In genomic region chr2:39094717-39095363, GRCh38 we compare ENCODE assay signal across 8 cellular contexts. TPM values are rescaled to one million over a fixed set of nuclear protein-coding genes. Genes with fewer than 3 reads are reported as not detected.
A peak's percentile ranks its signal among the peaks of the same experiment; 100 is the strongest.
DNase-seq lines count a peak whose midpoint lies in the region; ATAC-seq and TF ChIP-seq lines count a peak whose summit lies in the region.

No MANE protein-coding gene starts in this region.

- H3K4me3 ChIP-seq in HEK293 (ENCODE audit: low read depth, low read length), result no peak overlapping the region
- peak overlapping the region; percentile 12; the same call in 1 of the 2 replicates for H3K4me3 ChIP-seq in MM.1S (ENCODE audit: low read length)
- no peak overlapping the region for H3K4me3 ChIP-seq in mesenchymal stem cell (ENCODE audit: insufficient read depth in 1 of 2, low read depth in 1 of 2, low read length in 2 of 2)

- DNase-seq in MM.1S (peak; percentile 91), mesenchymal stem cell (peak; percentile 84), HEK293T (ENCODE audit: extremely low spot score) (no peak), NCI-H2029 treated with DMSO at 0.1 percent for 48 hours (lab: John Stamatoyannopoulos, UW) (no peak), GM19238 (ENCODE audit: insufficient read length, low spot score) (no peak)
- DNase-seq in stimulated activated naive CD8-positive, alpha-beta T cell treated with anti-CD3 and anti-CD28 coated beads, Interleukin-15, amount 100 ng/mL, for 72 hours, result no peak

- no peak overlapping the region for H2BK12ac ChIP-seq in mesenchymal stem cell (ENCODE audit: low read length in 2 of 2)

- H2BK5ac ChIP-seq in mesenchymal stem cell (ENCODE audit: low read depth, low read length, poor library complexity, severe bottlenecking), result no peak overlapping the region

- H3K27me3 ChIP-seq in MM.1S (replicated peaks; ENCODE audit: insufficient read depth, low read length) (no peaks in the 10 kb centered on the region), mesenchymal stem cell (ENCODE audit: control insufficient read depth in 1 of 2, insufficient read depth in 1 of 2, low read length in 2 of 2) (no peaks in the 10 kb centered on the region)

- H3K79me2 ChIP-seq in MM.1S (ENCODE audit: low read length), result peaks cover 78% of the 10 kb centered on the region

- no peaks in the 10 kb centered on the region for H3K27me3 Mint-ChIP-seq in stimulated activated naive CD8-positive, alpha-beta T cell treated with anti-CD3 and anti-CD28 coated beads, Interleukin-15, amount 100 ng/mL, for 72 hours

- TF ChIP-seq CTCF in HEK293 (tag by site-specific recombination; IDR thresholded peaks at IDR 0.05), result no peak
- TF ChIP-seq CTCF in MM.1S (IDR thresholded peaks at IDR 0.05; ENCODE audit: low read length), result no peak

- CTCF ChIA-PET in HEK293 (lab: Yijun Ruan, JAX), result interaction anchor here (0.6 to 1.2 kb wide), 3 partner anchors 8 to 134 kb away, joined by 3 to 4 read pairs (median 3); no protein-coding TSS in a partner anchor
- CTCF ChIA-PET in HEK293T (lab: Yijun Ruan, JAX), result no interaction called here

- H3K4me2 ChIP-seq in MM.1S (ENCODE audit: low read depth, low read length) (peak overlapping the region; percentile 65), mesenchymal stem cell (ENCODE audit: low read length, poor library complexity, severe bottlenecking) (no peak overlapping the region)

- no peak overlapping the region for H2AK5ac ChIP-seq in mesenchymal stem cell (ENCODE audit: low read length, severe bottlenecking)

- H2BK15ac ChIP-seq in mesenchymal stem cell (ENCODE audit: low read depth, poor library complexity, severe bottlenecking), result no peak overlapping the region

- H3K9ac ChIP-seq in MM.1S (ENCODE audit: low read length), result peak overlapping the region; percentile 48
- H3K9ac ChIP-seq in mesenchymal stem cell (ENCODE audit: low read length), result peak overlapping the region; percentile 33

- no peak overlapping the region for H2AFZ ChIP-seq in MM.1S (ENCODE audit: low read length)
- no peak overlapping the region for H2AFZ ChIP-seq in mesenchymal stem cell (ENCODE audit: low read depth, low read length)

- H3K4ac ChIP-seq in mesenchymal stem cell (ENCODE audit: low read depth in 1 of 2, low read length in 2 of 2), result no peak overlapping the region

- H3K9me2 ChIP-seq in MM.1S (replicated peaks; ENCODE audit: insufficient read depth, low read length), result no peaks in the 10 kb centered on the region

- H3K9me3 ChIP-seq in HEK293 (ENCODE audit: control insufficient read depth, insufficient read depth, low read depth, low read length) (no peaks in the 10 kb centered on the region), MM.1S (replicated peaks; ENCODE audit: insufficient read depth, low read length) (no peaks in the 10 kb centered on the region), mesenchymal stem cell (ENCODE audit: control insufficient read depth, low read length) (no peaks in the 10 kb centered on the region)

- no peaks in the 10 kb centered on the region for H3K36me3 ChIP-seq in HEK293 (ENCODE audit: control insufficient read depth in 2 of 2, insufficient read depth in 1 of 2, low read length in 2 of 2)
- H3K36me3 ChIP-seq in MM.1S (replicated peaks; ENCODE audit: insufficient read depth, low read length), result no peaks in the 10 kb centered on the region
- peaks cover 0 to 11% of the 10 kb centered on the region in 2 experiments for H3K36me3 ChIP-seq in mesenchymal stem cell (ENCODE audit: control insufficient read depth in 1 of 2, insufficient read depth in 2 of 2, low read depth in 1 of 2, low read length in 2 of 2)

- POLR2A ChIA-PET in HEK293 (lab: Yijun Ruan, JAX) (interaction anchor here (0.7 kb wide), 1 partner anchor 294 kb away, joined by 4 read pairs; no protein-coding TSS in a partner anchor), HEK293T (lab: Yijun Ruan, JAX) (no interaction called here)

- H3K18ac ChIP-seq in mesenchymal stem cell (ENCODE audit: low read depth in 1 of 2, low read length in 2 of 2), result no peak overlapping the region

- H3K4me3 Mint-ChIP-seq in stimulated activated naive CD8-positive, alpha-beta T cell treated with anti-CD3 and anti-CD28 coated beads, Interleukin-15, amount 100 ng/mL, for 72 hours, result no peak overlapping the region

- H3K27ac ChIP-seq in HEK293 (ENCODE audit: extremely low read depth, low read depth, low read length) (no peak overlapping the region; the same call in 1 of the 2 replicates), MM.1S (ENCODE audit: low read length) (peak overlapping the region; percentile 95), mesenchymal stem cell (ENCODE audit: low read length, poor library complexity, severe bottlenecking) (no peak overlapping the region)

- H3K27ac Mint-ChIP-seq in stimulated activated naive CD8-positive, alpha-beta T cell treated with anti-CD3 and anti-CD28 coated beads, Interleukin-15, amount 100 ng/mL, for 72 hours, result peak overlapping the region in 1 of 2 donors; percentile 18

- H3K4me1 ChIP-seq in HEK293 (ENCODE audit: control insufficient read depth, insufficient read depth, low read length) (peaks cover 8% of the 10 kb centered on the region; the same call in 1 of the 2 replicates), MM.1S (ENCODE audit: low read length) (peaks cover 55% of the 10 kb centered on the region), mesenchymal stem cell (ENCODE audit: control insufficient read depth, insufficient read depth, low read depth, low read length) (peaks cover 3% of the 10 kb centered on the region)

- H3K79me1 ChIP-seq in mesenchymal stem cell (replicated peaks; ENCODE audit: low read length, poor library complexity, severe bottlenecking), result peaks cover 16% of the 10 kb centered on the region

- H3K14ac ChIP-seq in mesenchymal stem cell (ENCODE audit: low read length in 2 of 2), result no peak overlapping the region

- H2BK120ac ChIP-seq in mesenchymal stem cell (ENCODE audit: low read depth, low read length), result no peak overlapping the region

- H4K20me1 ChIP-seq in MM.1S (ENCODE audit: insufficient read depth, low read length), result no peaks in the 10 kb centered on the region

- H4K91ac ChIP-seq in mesenchymal stem cell (ENCODE audit: low read length), result no peak overlapping the region

- H3K23ac ChIP-seq in mesenchymal stem cell (ENCODE audit: low read length in 2 of 2), result no peak overlapping the region

- 53% methylated on average over 1 of the region's 1 CpG for WGBS in mesenchymal stem cell

- H3K9me3 Mint-ChIP-seq in stimulated activated naive CD8-positive, alpha-beta T cell treated with anti-CD3 and anti-CD28 coated beads, Interleukin-15, amount 100 ng/mL, for 72 hours, result peaks cover 0 to 7% of the 10 kb centered on the region in 2 donors

- peaks cover 62% of the 10 kb centered on the region for H3K4me1 Mint-ChIP-seq in stimulated activated naive CD8-positive, alpha-beta T cell treated with anti-CD3 and anti-CD28 coated beads, Interleukin-15, amount 100 ng/mL, for 72 hours

- ATAC-seq in GM18517 (IDR thresholded peaks at IDR 0.05; ENCODE audit: unreplicated experiment), result peak; percentile 86
- ATAC-seq in stimulated activated naive CD8-positive, alpha-beta T cell treated with anti-CD3 and anti-CD28 coated beads, Interleukin-15, amount 100 ng/mL, for 72 hours, result no peak

- no peak overlapping the region for H4K8ac ChIP-seq in mesenchymal stem cell (ENCODE audit: low read length)

- peaks cover 52% of the 10 kb centered on the region for H3F3A ChIP-seq in MM.1S (ENCODE audit: insufficient read depth, low read length)

TF ChIP-seq in HEK293T, 16 proteins besides CTCF, POLR2A, EP300 and RAD21:
- TF ChIP-seq FOXK2 (IDR thresholded peaks at IDR 0.05), result no peak
- TF ChIP-seq FOXA1 (IDR thresholded peaks at IDR 0.05), result no peak
- TF ChIP-seq ARNT (IDR thresholded peaks at IDR 0.05), result no peak
- no peak for TF ChIP-seq SP1 (IDR thresholded peaks at IDR 0.05)
- TF ChIP-seq NFRKB (IDR thresholded peaks at IDR 0.05), result no peak

RNA-seq across cellular contexts. Expression of gene SOS1, which starts 26.0 kb away (rescaled TPM):
- polyA plus RNA-seq in mesenchymal stem cell (2013, experiment 1 of 2), result 25.2 TPM
- 22.5 TPM for polyA plus RNA-seq in mesenchymal stem cell (2013, experiment 2 of 2)

Comparison
In these comparisons a context has a peak if more than half of its experiments do, and no peak if none do; other contexts are left out.
1. DNase-seq: peak in MM.1S (single experiment) and mesenchymal stem cell (single experiment); none in HEK293T (single experiment), NCI-H2029 treated with DMSO at 0.1 percent for 48 hours (single experiment), stimulated activated naive CD8-positive, alpha-beta T cell treated with anti-CD3 and anti-CD28 coated beads, Interleukin-15, amount 100 ng/mL, for 72 hours (0 of 2) and GM19238 (single experiment).